16 cellular contexts compared by ENCODE assay signal in genomic region chr15:96285306-96285705, GRCh38. TPM values are rescaled to one million over a fixed set of nuclear protein-coding genes. Genes with fewer than 3 reads are reported as not detected.
A peak's percentile ranks its signal among the peaks of the same experiment; 100 is the strongest.
DNase-seq lines count a peak whose midpoint lies in the region; ATAC-seq and TF ChIP-seq lines count a peak whose summit lies in the region.
"Had no signal": no experiment of that assay in that cellular context is flagged by ENCODE, and none has a peak within 500 bp of the region (broad histone marks: within the 10 kb centered on the region; RNA-seq: fewer than 3 reads in every experiment).

No MANE protein-coding gene starts in this region.

- 64 to 71% (median 69%) methylated on average over 11 of the region's 11 CpGs for WGBS in heart left ventricle, 4 donors

- intact Hi-C loops in heart left ventricle (cut with DNase I) (no loop called here), sciatic nerve (cut with DNase I) (no loop called here)
- intact Hi-C loops in activated naive CD4-positive, alpha-beta T cell treated with anti-CD3 and anti-CD28 coated beads for 36 hours (cut with micrococcal nuclease), result no loop called here

- TF ChIP-seq POLR2A in heart left ventricle (IDR thresholded peaks at IDR 0.05), result no peak

- no peak overlapping the region for H3K27ac Mint-ChIP-seq in activated CD4-positive, alpha-beta T cell treated with anti-CD3 and anti-CD28 coated beads, Interleukin-2, amount 10 ng/mL, durations not matched to agents 7 days and 5 days
- H3K27ac Mint-ChIP-seq in activated naive CD4-positive, alpha-beta T cell treated with anti-CD3 and anti-CD28 coated beads for 36 hours, result no peak overlapping the region

- CTCF ChIA-PET in activated CD4-positive, alpha-beta T cell treated with anti-CD3 and anti-CD28 coated beads, Interleukin-2, amount 10 ng/mL, durations not matched to agents 7 days and 5 days (lab: Charles Lee), result no interaction called here
- CTCF ChIA-PET in activated naive CD4-positive, alpha-beta T cell treated with anti-CD3 and anti-CD28 coated beads for 36 hours (lab: Charles Lee), result no interaction called here

- no peak for TF ChIP-seq CTCF in WI38 (IDR thresholded peaks at IDR 0.05; ENCODE audit: low read depth, low read length)
- TF ChIP-seq CTCF in heart left ventricle (IDR thresholded peaks at IDR 0.05), result no peak

- H3K4me3 Mint-ChIP-seq in activated CD4-positive, alpha-beta T cell treated with anti-CD3 and anti-CD28 coated beads, Interleukin-2, amount 10 ng/mL, durations not matched to agents 7 days and 5 days, result no peak overlapping the region
- H3K4me3 Mint-ChIP-seq in activated naive CD4-positive, alpha-beta T cell treated with anti-CD3 and anti-CD28 coated beads for 36 hours, result no peak overlapping the region

- H3K27me3 ChIP-seq in heart left ventricle, result no peaks in the 10 kb centered on the region
- H3K27me3 ChIP-seq: Peyer's patch had no signal

- peaks cover 0 to 36% (median 0%) of the 10 kb centered on the region in 9 donors for H3K36me3 ChIP-seq in heart left ventricle
- H3K36me3 ChIP-seq: lower lobe of right lung had no signal

- H3K27me3 Mint-ChIP-seq in activated CD4-positive, alpha-beta T cell treated with anti-CD3 and anti-CD28 coated beads, Interleukin-2, amount 10 ng/mL, durations not matched to agents 7 days and 5 days, result no peaks in the 10 kb centered on the region
- H3K27me3 Mint-ChIP-seq in activated naive CD4-positive, alpha-beta T cell treated with anti-CD3 and anti-CD28 coated beads for 36 hours (ENCODE audit: low read depth), result peaks cover 28% of the 10 kb centered on the region

- H3K4me3 ChIP-seq in WI38 (ENCODE audit: low read depth, low read length) (peak overlapping the region; percentile 23; the same call in 1 of the 2 replicates), heart left ventricle (no peak overlapping the region)
- H3K4me3 ChIP-seq: lower lobe of right lung, Peyer's patch had no signal

- H3K4me1 Mint-ChIP-seq in activated CD4-positive, alpha-beta T cell treated with anti-CD3 and anti-CD28 coated beads, Interleukin-2, amount 10 ng/mL, durations not matched to agents 7 days and 5 days, result no peaks in the 10 kb centered on the region
- H3K4me1 Mint-ChIP-seq in activated naive CD4-positive, alpha-beta T cell treated with anti-CD3 and anti-CD28 coated beads for 36 hours (ENCODE audit: low read depth), result no peaks in the 10 kb centered on the region

- no peaks in the 10 kb centered on the region for H3K9me3 ChIP-seq in heart left ventricle
- H3K9me3 ChIP-seq: lower lobe of right lung, Peyer's patch had no signal

- ATAC-seq in heart left ventricle, result peak; percentile 37 to 83 (median 59)
- peak; percentile 92 for ATAC-seq in sciatic nerve
- no peak for ATAC-seq in HG03280 (IDR thresholded peaks at IDR 0.05; ENCODE audit: unreplicated experiment)
- ATAC-seq: lower lobe of right lung; stimulated activated naive CD8-positive, alpha-beta T cell treated with anti-CD3 and anti-CD28 coated beads, Interleukin-15, Interleukin-2, amounts not matched to agents 100 U/mL and 50 U/mL, for 24 hours had no signal

- H3K4me1 ChIP-seq in heart left ventricle, result peaks cover 0 to 16% (median 0%) of the 10 kb centered on the region in 12 donors
- H3K4me1 ChIP-seq: lower lobe of right lung, Peyer's patch had no signal

- H3K36me3 Mint-ChIP-seq in activated CD4-positive, alpha-beta T cell treated with anti-CD3 and anti-CD28 coated beads, Interleukin-2, amount 10 ng/mL, durations not matched to agents 7 days and 5 days (ENCODE audit: low read depth), result no peaks in the 10 kb centered on the region
- H3K36me3 Mint-ChIP-seq in activated naive CD4-positive, alpha-beta T cell treated with anti-CD3 and anti-CD28 coated beads for 36 hours (ENCODE audit: low read depth), result no peaks in the 10 kb centered on the region

- peak overlapping the region in 3 of 12 donors; percentile 29 to 37 (median 32) for H3K27ac ChIP-seq in heart left ventricle
- H3K27ac ChIP-seq: lower lobe of right lung, Peyer's patch had no signal

- DNase-seq in H4 (ENCODE audit: low spot score), result peak; percentile 13
- DNase-seq in heart left ventricle, result peak in 4 of 5 donors; percentile 41 to 51 (median 47)
- peak; percentile 77 for DNase-seq in sciatic nerve (ENCODE audit: low spot score)
- no peak for DNase-seq in stimulated activated CD8-positive, alpha-beta memory T cell treated with anti-CD3 and anti-CD28 coated beads, Interleukin-4, amount 100 ng/mL, for 48 hours
- DNase-seq in activated CD4-positive, alpha-beta T cell treated with anti-CD3 and anti-CD28 coated beads, Interleukin-2, amount 10 ng/mL, durations not matched to agents 7 days and 5 days, result no peak
- DNase-seq in activated naive CD4-positive, alpha-beta T cell treated with anti-CD3 and anti-CD28 coated beads for 36 hours, result no peak
- DNase-seq: activated CD4-positive, alpha-beta T cell treated with anti-CD3 and anti-CD28 coated beads for 4 hours; activated naive CD4-positive, alpha-beta T cell; DMS79 treated with DMSO at 0.1 percent for 48 hours; lower lobe of right lung; NCI-H1694 treated with DMSO at 0.1 percent for 48 hours; Peyer's patch; stimulated activated CD4-positive, alpha-beta T cell treated with anti-CD3 and anti-CD28 coated beads, Interleukin-15, amount 100 ng/mL, for 24 hours; stimulated activated naive CD8-positive, alpha-beta T cell treated with anti-CD3 and anti-CD28 coated beads, Interleukin-15, Interleukin-2, amounts not matched to agents 100 U/mL and 50 U/mL, for 24 hours had no signal

- POLR2A ChIA-PET in activated CD4-positive, alpha-beta T cell treated with anti-CD3 and anti-CD28 coated beads, Interleukin-2, amount 10 ng/mL, durations not matched to agents 7 days and 5 days (lab: Charles Lee), result no interaction called here

- no peaks in the 10 kb centered on the region for H3K9me3 Mint-ChIP-seq in activated CD4-positive, alpha-beta T cell treated with anti-CD3 and anti-CD28 coated beads, Interleukin-2, amount 10 ng/mL, durations not matched to agents 7 days and 5 days
- H3K9me3 Mint-ChIP-seq in activated naive CD4-positive, alpha-beta T cell treated with anti-CD3 and anti-CD28 coated beads for 36 hours, result no peaks in the 10 kb centered on the region

RNA-seq across cellular contexts. Expression of gene NR2F2, which starts 45.2 kb away (rescaled TPM):
- total RNA-seq in H4 (2014; rRNA removed; shearing (Covaris generic)), result 3.1 and 4.0 TPM in 2 replicates
- total RNA-seq in heart left ventricle (10 to 100 TPM; 11.9 to 22.4 (median 16.5) TPM), sciatic nerve (242 TPM)
- polyA plus RNA-seq in heart left ventricle, result 10 to 100 TPM; 11.8 to 16.1 TPM
- total RNA-seq in activated CD4-positive, alpha-beta T cell treated with anti-CD3 and anti-CD28 coated beads, Interleukin-2, amount 10 ng/mL, durations not matched to agents 7 days and 5 days, result not detected
- not detected for total RNA-seq in activated naive CD4-positive, alpha-beta T cell treated with anti-CD3 and anti-CD28 coated beads for 36 hours

Comparison
In these comparisons a context has a peak if more than half of its experiments do, and no peak if none do; other contexts are left out.
1. DNase-seq: peak in H4 (single experiment), heart left ventricle (4 of 5) and sciatic nerve (single experiment); none in stimulated activated CD8-positive, alpha-beta memory T cell treated with anti-CD3 and anti-CD28 coated beads, Interleukin-4, amount 100 ng/mL, for 48 hours (single experiment), activated CD4-positive, alpha-beta T cell treated with anti-CD3 and anti-CD28 coated beads, Interleukin-2, amount 10 ng/mL, durations not matched to agents 7 days and 5 days (single experiment) and activated naive CD4-positive, alpha-beta T cell treated with anti-CD3 and anti-CD28 coated beads for 36 hours (single experiment).
2. RNA of gene NR2F2, which starts 45.2 kb away (total RNA-seq): 242 TPM in sciatic nerve (single experiment); 11.9 to 22.4 TPM in heart left ventricle, 3.1 to 4.0 TPM in H4, not detected in activated CD4-positive, alpha-beta T cell treated with anti-CD3 and anti-CD28 coated beads, Interleukin-2, amount 10 ng/mL, durations not matched to agents 7 days and 5 days and not detected in activated naive CD4-positive, alpha-beta T cell treated with anti-CD3 and anti-CD28 coated beads for 36 hours; every median in the first group is over 10 times any median in the second.